In the genomic region with DNA sequence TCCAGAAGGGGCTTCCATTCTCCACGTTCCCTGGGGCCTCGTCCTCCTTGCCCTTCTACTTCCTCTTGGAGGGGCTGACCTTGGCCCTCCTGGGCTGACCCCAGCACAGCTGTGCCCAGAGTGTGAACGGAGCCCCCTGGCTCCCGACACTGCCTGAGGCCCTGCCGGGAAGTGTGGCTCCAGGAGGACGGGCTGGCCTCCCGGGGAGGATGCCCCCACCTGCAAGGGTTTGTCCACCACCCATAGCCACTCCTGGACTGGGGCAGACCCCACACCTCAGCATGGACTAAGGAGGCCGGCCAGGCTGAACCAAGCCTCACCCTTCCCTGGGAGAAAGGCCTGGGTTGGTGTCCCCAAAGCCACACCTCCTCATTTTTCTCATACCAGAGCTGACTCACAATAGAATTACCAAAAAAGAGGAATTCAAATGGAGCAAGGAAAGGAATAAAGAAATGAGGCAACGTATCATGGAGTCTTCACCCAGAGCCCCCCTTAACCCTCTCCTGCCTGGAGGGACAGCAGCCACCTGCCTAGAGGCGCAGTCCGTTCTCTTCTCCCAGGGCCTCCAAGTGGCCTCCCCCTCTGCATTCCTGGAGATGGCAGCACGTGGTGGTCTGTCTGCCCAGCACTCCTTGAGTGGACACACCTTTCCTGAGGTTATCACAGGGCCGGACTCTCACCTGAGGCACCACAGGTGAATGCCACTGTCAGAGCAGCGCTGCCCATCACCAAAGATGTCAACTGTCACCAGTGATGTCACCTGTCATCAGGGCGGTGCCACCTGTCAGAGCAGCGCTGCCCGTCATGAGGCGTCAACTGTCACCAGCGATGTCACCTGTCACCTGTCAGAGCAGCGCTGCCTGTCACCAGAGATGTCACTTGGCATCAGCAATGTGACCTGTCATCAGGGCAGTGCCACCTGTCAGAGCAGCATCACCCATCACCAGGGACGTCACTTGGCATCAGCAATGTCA, we compare ENCODE assay signal across 11 cellular contexts. TPM values are rescaled to one million over a fixed set of nuclear protein-coding genes. Genes with fewer than 3 reads are reported as not detected.
A peak's percentile ranks its signal among the peaks of the same experiment; 100 is the strongest.
DNase-seq lines count a peak whose midpoint lies in the region; FAIRE-seq and TF ChIP-seq lines count a peak whose summit lies in the region.
"Had no signal": no experiment of that assay in that cellular context is flagged by ENCODE, and none has a peak within 500 bp of the region (broad histone marks: within the 10 kb centered on the region; RNA-seq: fewer than 3 reads in every experiment).

No MANE protein-coding gene starts in this region.

- CTCF ChIA-PET in AG04449 (lab: Yijun Ruan, JAX), result interaction anchor here (1.1 to 1.3 kb wide), 2 partner anchors 16 to 252 kb away, joined by 3 to 4 read pairs; no protein-coding TSS in a partner anchor

- in situ Hi-C loops in KBM-7 (cut with MboI; ENCODE audit: low pct_unique_long_range_greater_than_20kb, low sequenced_read_pairs), result no loop called here

- FAIRE-seq in bronchial epithelial cell (lab: Jason Lieb, UNC), result peak; percentile 79

- H3K27me3 ChIP-seq in bronchial epithelial cell (ENCODE audit: control insufficient read depth, insufficient read depth, low read length), result no peaks in the 10 kb centered on the region
- H3K27me3 ChIP-seq: gastrocnemius medialis had no signal

- POLR2A ChIA-PET in AG04449 (lab: Yijun Ruan, JAX), result no interaction called here

- H3K4me3 ChIP-seq in AG04449 (ENCODE audit: low read depth, low read length) (no peak overlapping the region), bronchial epithelial cell (ENCODE audit: low read depth, low read length) (no peak overlapping the region)
- H3K4me3 ChIP-seq: gastrocnemius medialis had no signal

- no peak for TF ChIP-seq CTCF in AG04449 (IDR thresholded peaks at IDR 0.05; ENCODE audit: insufficient read depth, low read length, missing control alignments)
- no peak for TF ChIP-seq CTCF in bronchial epithelial cell (IDR thresholded peaks at IDR 0.05; ENCODE audit: insufficient read depth, low read length, severe bottlenecking)

- DNase-seq in AG04449 (ENCODE audit: low read depth, low spot score), result peak; percentile 7
- peak; percentile 28 for DNase-seq in HPDE6-E6E7 (ENCODE audit: extremely low spot score)
- DNase-seq in bronchial epithelial cell (ENCODE audit: low read depth), result peak; percentile 44
- DNase-seq in myocyte (ENCODE audit: low read depth), result peak; percentile 52
- no peak for DNase-seq in KBM-7
- no peak for DNase-seq in activated CD4-positive, CD25-positive, alpha-beta regulatory T cell treated with anti-CD3 and anti-CD28 coated beads, Interleukin-2, amount 50 U/mL, for 72 hours
- DNase-seq in NCI-H1105 treated with DMSO at 0.1 percent for 48 hours (lab: John Stamatoyannopoulos, UW), result no peak
- no peak for DNase-seq in nucleus accumbens (lab: John Stamatoyannopoulos, UW)
- DNase-seq: gastrocnemius medialis; NCI-H187; stimulated activated CD8-positive, alpha-beta memory T cell treated with anti-CD3 and anti-CD28 coated beads, Interleukin-4, amount 100 ng/mL, for 48 hours had no signal

- H3K36me3 ChIP-seq in bronchial epithelial cell (ENCODE audit: control insufficient read depth, insufficient read depth, low read length), result no peaks in the 10 kb centered on the region

RNA-seq across cellular contexts. Expression of gene C13orf46, which starts 3.1 kb away (rescaled TPM):
- total RNA-seq in bronchial epithelial cell (not detected in 2 replicates), myocyte (not detected in 2 replicates)
- 2.1 TPM for polyA plus RNA-seq in myocyte (2012)

Comparison
In these comparisons a context has a peak if more than half of its experiments do, and no peak if none do; other contexts are left out.
1. DNase-seq: peak in AG04449 (single experiment), HPDE6-E6E7 (single experiment), bronchial epithelial cell (single experiment) and myocyte (single experiment); none in KBM-7 (single experiment), activated CD4-positive, CD25-positive, alpha-beta regulatory T cell treated with anti-CD3 and anti-CD28 coated beads, Interleukin-2, amount 50 U/mL, for 72 hours (single experiment), NCI-H1105 treated with DMSO at 0.1 percent for 48 hours (single experiment) and nucleus accumbens (0 of 56).